In the genomic region with DNA sequence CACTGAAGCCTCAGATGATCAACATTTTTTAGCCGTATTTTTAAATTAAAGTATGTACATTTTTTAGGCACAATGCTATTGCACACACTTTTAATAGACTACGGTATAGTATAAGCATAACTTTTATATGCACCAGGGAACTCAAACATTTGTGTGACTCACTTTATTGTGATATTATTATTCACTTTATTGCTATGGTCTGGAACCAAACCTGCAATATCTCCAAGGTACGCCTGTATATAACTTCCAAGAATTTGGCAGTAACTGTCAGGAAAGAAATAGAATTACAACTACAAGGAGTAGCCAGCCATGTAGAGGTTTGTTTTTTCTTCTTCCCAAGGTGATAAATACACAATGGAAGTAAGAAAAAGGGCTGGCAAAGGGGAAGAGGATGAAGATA, we compare ENCODE assay signal across 35 cellular contexts.
"Had no signal": no experiment of that assay in that cellular context is flagged by ENCODE, and none has a peak within 500 bp of the region (broad histone marks: within the 10 kb centered on the region; RNA-seq: fewer than 3 reads in every experiment).

No MANE protein-coding gene starts in this region.

- H3K4me1 ChIP-seq: ascending aorta had no signal

- ATAC-seq: activated CD8-positive, alpha-beta memory T cell treated with anti-CD3 and anti-CD28 coated beads, Interleukin-2, amount 10 ng/mL, durations not matched to agents 7 days and 5 days; activated T-cell treated with anti-CD3 and anti-CD28 coated beads, Interleukin-2, amount 50 U/mL, for 72 hours; activated T-helper 17 cell treated with anti-CD3 and anti-CD28 coated beads, Interleukin-2, amount 50 U/mL, for 72 hours had no signal

- H3K9me3 ChIP-seq: ascending aorta had no signal

- H3K27ac ChIP-seq: ascending aorta, cardiac muscle cell, WERI-Rb-1 had no signal

- H3K27me3 ChIP-seq: ascending aorta had no signal

- H3K36me3 Mint-ChIP-seq: activated CD8-positive, alpha-beta memory T cell treated with anti-CD3 and anti-CD28 coated beads, Interleukin-2, amount 10 ng/mL, durations not matched to agents 7 days and 5 days; activated naive CD4-positive, alpha-beta T cell treated with anti-CD3 and anti-CD28 coated beads, Interleukin-2, amount 50 U/mL, for 24 hours had no signal

- H3K4me3 Mint-ChIP-seq: activated CD4-positive, alpha-beta memory T cell treated with anti-CD3 and anti-CD28 coated beads, Interleukin-2, amount 10 ng/mL, durations not matched to agents 7 days and 5 days; activated CD8-positive, alpha-beta memory T cell treated with anti-CD3 and anti-CD28 coated beads, Interleukin-2, amount 10 ng/mL, durations not matched to agents 7 days and 5 days; activated naive CD4-positive, alpha-beta T cell treated with anti-CD3 and anti-CD28 coated beads, Interleukin-2, amount 50 U/mL, for 24 hours; activated naive CD8-positive, alpha-beta T cell treated with anti-CD3 and anti-CD28 coated beads, Interleukin-2, amount 10 ng/mL, durations not matched to agents 7 days and 5 days; activated T-cell treated with anti-CD3 and anti-CD28 coated beads, Interleukin-2, amount 50 U/mL, for 72 hours; activated T-helper 17 cell treated with anti-CD3 and anti-CD28 coated beads, Interleukin-2, amount 50 U/mL, for 72 hours had no signal

- H3K27ac Mint-ChIP-seq: activated CD4-positive, alpha-beta memory T cell treated with anti-CD3 and anti-CD28 coated beads, Interleukin-2, amount 10 ng/mL, durations not matched to agents 7 days and 5 days; activated CD8-positive, alpha-beta memory T cell treated with anti-CD3 and anti-CD28 coated beads, Interleukin-2, amount 10 ng/mL, durations not matched to agents 7 days and 5 days; activated naive CD4-positive, alpha-beta T cell treated with anti-CD3 and anti-CD28 coated beads, Interleukin-2, amount 50 U/mL, for 24 hours; activated naive CD8-positive, alpha-beta T cell treated with anti-CD3 and anti-CD28 coated beads, Interleukin-2, amount 10 ng/mL, durations not matched to agents 7 days and 5 days; activated T-cell treated with anti-CD3 and anti-CD28 coated beads, Interleukin-2, amount 50 U/mL, for 72 hours; activated T-helper 17 cell treated with anti-CD3 and anti-CD28 coated beads, Interleukin-2, amount 50 U/mL, for 72 hours had no signal

- H3K9me3 Mint-ChIP-seq: activated CD4-positive, alpha-beta memory T cell treated with anti-CD3 and anti-CD28 coated beads, Interleukin-2, amount 10 ng/mL, durations not matched to agents 7 days and 5 days; activated naive CD4-positive, alpha-beta T cell treated with anti-CD3 and anti-CD28 coated beads, Interleukin-2, amount 50 U/mL, for 24 hours; activated naive CD8-positive, alpha-beta T cell treated with anti-CD3 and anti-CD28 coated beads, Interleukin-2, amount 10 ng/mL, durations not matched to agents 7 days and 5 days; activated T-cell treated with anti-CD3 and anti-CD28 coated beads, Interleukin-2, amount 50 U/mL, for 72 hours; activated T-helper 17 cell treated with anti-CD3 and anti-CD28 coated beads, Interleukin-2, amount 50 U/mL, for 72 hours had no signal

- DNase-seq: activated CD4-positive, alpha-beta memory T cell treated with anti-CD3 and anti-CD28 coated beads, Interleukin-2, amount 10 ng/mL, durations not matched to agents 7 days and 5 days; activated CD4-positive, alpha-beta T cell treated with anti-CD3 and anti-CD28 coated beads for 1 hour; activated CD4-positive, alpha-beta T cell treated with anti-CD3 and anti-CD28 coated beads for 48 hours; activated CD4-positive, CD25-positive, alpha-beta regulatory T cell; activated CD8-positive, alpha-beta memory T cell treated with anti-CD3 and anti-CD28 coated beads for 24 hours; activated CD8-positive, alpha-beta memory T cell treated with anti-CD3 and anti-CD28 coated beads, Interleukin-2, amount 10 ng/mL, durations not matched to agents 7 days and 5 days; activated effector memory CD4-positive, alpha-beta T cell treated with anti-CD3 and anti-CD28 coated beads, Interleukin-2, amount 50 U/mL, for 16 hours; activated naive CD4-positive, alpha-beta T cell; activated naive CD8-positive, alpha-beta T cell treated with anti-CD3 and anti-CD28 coated beads, Interleukin-2, amount 10 ng/mL, durations not matched to agents 7 days and 5 days; activated T-cell treated with anti-CD3 and anti-CD28 coated beads, Interleukin-2, amount 50 U/mL, for 1 hour; activated T-cell treated with anti-CD3 and anti-CD28 coated beads, Interleukin-2, amount 50 U/mL, for 72 hours; amygdala; Karpas-422; KBM-7; MM.1S; MV-4-11; NCI-H1092; NCI-H1436 treated with DMSO at 0.1 percent for 48 hours; NCI-H1694 treated with DMSO at 0.1 percent for 48 hours; NCI-H2029 treated with DMSO at 0.1 percent for 48 hours; NCI-H2107; NCI-H2171; NCI-H510A; NCI-H526; NCI-H748 treated with DMSO at 0.1 percent for 48 hours; NK-92 treated with Interleukin-12 subunit alpha and Interleukin-12 subunit beta, amount 100 ng/mL, for 24 hours; Right ventricle myocardium superior; SW 1271; T-helper 1 cell; T-helper 9 cell; WERI-Rb-1 had no signal

- H3K36me3 ChIP-seq: ascending aorta, cardiac muscle cell, WERI-Rb-1 had no signal

- H3K27me3 Mint-ChIP-seq: activated T-helper 17 cell treated with anti-CD3 and anti-CD28 coated beads, Interleukin-2, amount 50 U/mL, for 72 hours had no signal

- H3K4me3 ChIP-seq: ascending aorta, cardiac muscle cell had no signal
